In genomic region chr19:42606660-42607351, GRCh38 we compare ENCODE assay signal across 8 cellular contexts. TPM values are rescaled to one million over a fixed set of nuclear protein-coding genes. Genes with fewer than 3 reads are reported as not detected.
DNase-seq lines count a peak whose midpoint lies in the region; ATAC-seq and TF ChIP-seq lines count a peak whose summit lies in the region.

No MANE protein-coding gene starts in this region.

- CTCF ChIA-PET in Caco-2 (lab: Charles Lee) (no interaction called here), PC-9 (lab: Charles Lee) (no interaction called here)

- ATAC-seq in left cardiac atrium, result peak; percentile 33 to 50
- ATAC-seq in HG03571 (IDR thresholded peaks at IDR 0.05; ENCODE audit: unreplicated experiment), result no peak
- no peak for ATAC-seq in GM18498 (IDR thresholded peaks at IDR 0.05; ENCODE audit: unreplicated experiment)

- H3K9me3 ChIP-seq in Caco-2 (no peaks in the 10 kb centered on the region), PC-9 (ENCODE audit: insufficient read depth, low read depth) (no peaks in the 10 kb centered on the region), spleen (no peaks in the 10 kb centered on the region)

- no peak overlapping the region for H3K27ac ChIP-seq in PC-9
- H3K27ac ChIP-seq in spleen, result no peak overlapping the region

- POLR2A ChIA-PET in Caco-2 (lab: Charles Lee) (no interaction called here), PC-9 (lab: Charles Lee; ENCODE audit: unreplicated experiment) (no interaction called here)

- H4K20me1 ChIP-seq in PC-9 (ENCODE audit: insufficient read depth), result no peaks in the 10 kb centered on the region

- BruUV-seq in Caco-2 (replicated peaks; lab: Mats Ljungman, UMichigan), result no TSS peak
- no TSS peak for BruUV-seq in PC-9 (replicated peaks; lab: Mats Ljungman, UMichigan)

- H3K4me3 Mint-ChIP-seq in Caco-2 (ENCODE audit: unreplicated experiment), result no peak overlapping the region

- H2AFZ ChIP-seq in PC-9, result no peak overlapping the region; the same call in 1 of the 2 replicates

- H3K9me3 Mint-ChIP-seq in Caco-2 (ENCODE audit: unreplicated experiment), result no peaks in the 10 kb centered on the region

- 12 to 38% (median 36%) methylated on average over 9 to 14 of the region's 14 CpGs for WGBS in spleen, 5 donors

- no peaks in the 10 kb centered on the region for H3K36me3 Mint-ChIP-seq in Caco-2 (ENCODE audit: insufficient read depth, unreplicated experiment)

- no peaks in the 10 kb centered on the region for H3K4me1 ChIP-seq in Caco-2
- H3K4me1 ChIP-seq in PC-9 (replicated peaks; ENCODE audit: insufficient read depth), result no peaks in the 10 kb centered on the region
- no peaks in the 10 kb centered on the region for H3K4me1 ChIP-seq in spleen

- TF ChIP-seq POLR2A in spleen (IDR thresholded peaks at IDR 0.05), result no peak

- TF ChIP-seq CTCF in Caco-2 (IDR thresholded peaks at IDR 0.05; ENCODE audit: insufficient read depth in 1 of 2, low read depth in 1 of 2, low read length in 1 of 2, severe bottlenecking in 1 of 2, unreplicated experiment in 1 of 2) (peak; percentile 79 to 87), PC-9 (conservative IDR thresholded peaks at IDR 0.05) (peak; percentile 82), spleen (IDR thresholded peaks at IDR 0.05 in 8 of 11, conservative IDR thresholded peaks at IDR 0.05 in 3 of 11) (peak in 9 of 11 experiments; percentile 14 to 74 (median 53))

- no peak overlapping the region for H3K4me2 ChIP-seq in PC-9

- H3K9me2 ChIP-seq in PC-9 (ENCODE audit: insufficient read depth), result no peaks in the 10 kb centered on the region

- peak; percentile 75 to 79 for DNase-seq in Caco-2
- DNase-seq in HK-2 (ENCODE audit: unreplicated experiment), result peak; percentile 84
- peak in 1 of 2 experiments; percentile 56 for DNase-seq in PC-9
- DNase-seq in activated effector memory CD4-positive, alpha-beta T cell treated with anti-CD3 and anti-CD28 coated beads, Interleukin-2, amount 50 U/mL, for 16 hours, result peak; percentile 81
- peak; percentile 58 for DNase-seq in left cardiac atrium
- peak; percentile 88 for DNase-seq in spleen

- H3K36me3 ChIP-seq in Caco-2 (ENCODE audit: control insufficient read depth, insufficient read depth, low read length) (no peaks in the 10 kb centered on the region), PC-9 (ENCODE audit: low read depth) (no peaks in the 10 kb centered on the region), spleen (no peaks in the 10 kb centered on the region)

- H3K4me3 ChIP-seq in Caco-2 (ENCODE audit: low read depth, low read length) (no peak overlapping the region), PC-9 (no peak overlapping the region), spleen (no peak overlapping the region)

- intact Hi-C loops in Caco-2 (cut with micrococcal nuclease; ENCODE audit: unreplicated experiment), result no loop called here
- intact Hi-C loops in PC-9 (cut with micrococcal nuclease; ENCODE audit: unreplicated experiment), result no loop called here
- intact Hi-C loops in left cardiac atrium (cut with DNase I), result no loop called here
- intact Hi-C loops in spleen (cut with DNase I; ENCODE audit: low total_unique reads), result no loop called here

- H3K27me3 ChIP-seq in Caco-2 (replicated peaks; ENCODE audit: control insufficient read depth, insufficient read depth, low read length) (no peaks in the 10 kb centered on the region), PC-9 (ENCODE audit: insufficient read depth, low read depth) (peaks cover 17% of the 10 kb centered on the region), spleen (replicated peaks in 1 of 7) (peaks cover 0 to 53% (median 10%) of the 10 kb centered on the region in 7 donors)

- no peaks in the 10 kb centered on the region for H3K79me2 ChIP-seq in PC-9 (ENCODE audit: low read depth)

- no peak overlapping the region for H3K27ac Mint-ChIP-seq in Caco-2 (ENCODE audit: unreplicated experiment)

- H3K4me1 Mint-ChIP-seq in Caco-2 (ENCODE audit: low read depth, unreplicated experiment), result no peaks in the 10 kb centered on the region

- no peaks in the 10 kb centered on the region for H3F3A ChIP-seq in PC-9 (ENCODE audit: insufficient read depth, low read depth)

- H3K27me3 Mint-ChIP-seq in Caco-2 (ENCODE audit: insufficient read depth, unreplicated experiment), result peaks cover 12% of the 10 kb centered on the region

RNA-seq across cellular contexts. Expression of gene CEACAM8, which starts 12.1 kb away (rescaled TPM):
- not detected in 2 replicates for total RNA-seq in Caco-2 (2022)
- not detected in 2 replicates for total RNA-seq in PC-9 (2021)
- not detected for total RNA-seq in left cardiac atrium
- 10 to 100 TPM in 3 of 7 donors, 1 to 10 TPM in 3, under 1 TPM in 1; 0.55 to 53.6 (median 5.0) TPM for total RNA-seq in spleen
- 1 to 10 TPM in 1 of 3 donors, under 1 TPM in 2; 0.33 to 1.2 (median 0.63) TPM for polyA plus RNA-seq in spleen

Comparison
In these comparisons a context has a peak if more than half of its experiments do, and no peak if none do; other contexts are left out.
1. ATAC-seq: peak in left cardiac atrium (2 of 2); none in HG03571 (single experiment) and GM18498 (single experiment).
2. Peak in every context shown above with its lines, with median percentiles within 50 percentile points of each other: CTCF ChIP-seq.